9 cellular contexts compared by ENCODE assay signal in the genomic region with DNA sequence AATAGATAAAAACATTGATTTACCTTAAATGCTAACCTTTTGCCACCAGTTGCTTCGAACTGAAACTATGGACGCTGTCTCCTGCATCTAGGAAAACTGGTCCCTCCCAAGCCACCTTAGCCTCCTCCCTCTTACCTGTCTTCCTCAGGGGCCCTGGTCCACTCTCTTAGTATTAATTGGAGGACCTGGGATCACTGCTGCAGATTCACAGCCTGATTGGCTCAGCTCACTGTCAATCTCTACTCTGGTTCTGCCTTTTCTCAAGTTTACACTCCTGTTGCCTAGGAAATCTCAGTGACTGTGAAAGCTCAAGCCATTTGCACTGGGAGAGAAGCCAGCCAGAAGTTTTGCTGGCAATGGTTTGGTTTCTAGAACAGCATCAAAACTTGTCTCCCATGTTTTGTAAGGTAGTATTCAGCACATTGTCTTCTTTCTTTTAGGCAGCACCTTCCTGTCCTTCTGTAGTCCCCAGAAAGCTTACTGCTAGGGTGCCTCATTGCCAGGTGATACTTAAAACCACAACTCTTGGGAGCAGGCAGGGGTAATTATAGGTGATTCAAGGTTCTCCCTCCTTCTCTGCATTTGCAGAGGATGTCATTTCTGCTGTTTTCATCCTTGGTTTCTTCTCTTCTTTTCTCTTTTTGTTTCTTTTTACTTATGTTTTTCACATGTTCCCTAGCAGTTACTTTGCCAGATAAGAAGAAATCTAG. TPM values are rescaled to one million over a fixed set of nuclear protein-coding genes. Genes with fewer than 3 reads are reported as not detected.
DNase-seq lines count a peak whose midpoint lies in the region; ATAC-seq and TF ChIP-seq lines count a peak whose summit lies in the region.
"Had no signal": no experiment of that assay in that cellular context is flagged by ENCODE, and none has a peak within 500 bp of the region (broad histone marks: within the 10 kb centered on the region; RNA-seq: fewer than 3 reads in every experiment).

Gene CAPSL (minus strand): TSS at position 105 of the 710 bp plus-strand sequence. CDS start 17,502 bp downstream, outside the sequence.

- H3K27me3 ChIP-seq in DND-41 (ENCODE audit: insufficient read depth, low read length, poor library complexity): no peaks in the 10 kb centered on the region

- no peaks in the 10 kb centered on the region for H3K4me1 ChIP-seq in DND-41 (ENCODE audit: insufficient read depth, low read length)

- no peak within 1 kb of the TSS for H3K27ac ChIP-seq in DND-41 (ENCODE audit: low read length)

- peak; percentile 54; the same call in 2 of the 3 replicates for ATAC-seq in DND-41 (ENCODE audit: insufficient read depth, low read depth)
- ATAC-seq in GM18870 (IDR thresholded peaks at IDR 0.05; ENCODE audit: unreplicated experiment): no peak
- ATAC-seq in HG03457 (IDR thresholded peaks at IDR 0.05; ENCODE audit: unreplicated experiment): no peak

- H4K20me1 ChIP-seq in DND-41 (ENCODE audit: insufficient read depth, low read length): no peaks in the 10 kb centered on the region

- H3K9me3 ChIP-seq in DND-41 (ENCODE audit: insufficient read depth, low read length, severe bottlenecking): no peaks in the 10 kb centered on the region

- H3K9ac ChIP-seq in DND-41 (ENCODE audit: low read depth, low read length): no peak within 1 kb of the TSS

- H3K36me3 ChIP-seq in DND-41 (ENCODE audit: insufficient read depth, low read length): no peaks in the 10 kb centered on the region

- no peaks in the 10 kb centered on the region for H3K79me2 ChIP-seq in DND-41 (ENCODE audit: insufficient read depth, low read length)

- no peak for TF ChIP-seq CTCF in DND-41 (IDR thresholded peaks at IDR 0.05; ENCODE audit: borderline replicate concordance, extremely low read depth, low read length, poor library complexity, severe bottlenecking)

- no peak within 1 kb of the TSS for H2AFZ ChIP-seq in DND-41 (ENCODE audit: low read depth, low read length)

- peak; percentile 26 for DNase-seq in DND-41
- DNase-seq in NCI-H1105 treated with DMSO at 0.1 percent for 48 hours (lab: John Stamatoyannopoulos, UW): peak; percentile 79
- DNase-seq in ecto neural progenitor cell (ENCODE audit: low spot score): peak; percentile 65
- peak; percentile 49 for DNase-seq in myocyte (ENCODE audit: low read depth)
- DNase-seq in stimulated activated CD4-positive, alpha-beta T cell treated with anti-CD3 and anti-CD28 coated beads, Interleukin-1b, Interleukin-23, amount 100 ng/mL, for 48 hours: no peak
- no peak for DNase-seq in mesenteric fat pad (ENCODE audit: low spot score)

- H3K4me3 ChIP-seq in DND-41 (ENCODE audit: low read depth in 1 of 2, low read length in 2 of 2): no peak within 1 kb of the TSS

- no peak within 1 kb of the TSS for H3K4me2 ChIP-seq in DND-41 (ENCODE audit: insufficient read depth, low read length)

RNA-seq across cellular contexts. Expression of gene CAPSL, which starts in this region (rescaled TPM):
- not detected in 2 replicates for total RNA-seq in myocyte
- polyA plus RNA-seq in myocyte (2012): 0.13 TPM
- total RNA-seq in mesenteric fat pad: not detected
- total RNA-seq: temporal lobe had no signal

Comparison
In these comparisons a context has a peak if more than half of its experiments do, and no peak if none do; other contexts are left out.
1. Peak in DNase-seq in myocyte; RNA of the gene not detected or under 1 TPM.
2. DNase-seq: peak in DND-41 (single experiment), NCI-H1105 treated with DMSO at 0.1 percent for 48 hours (single experiment) and ecto neural progenitor cell (single experiment); none in stimulated activated CD4-positive, alpha-beta T cell treated with anti-CD3 and anti-CD28 coated beads, Interleukin-1b, Interleukin-23, amount 100 ng/mL, for 48 hours (single experiment) and mesenteric fat pad (single experiment).